11 cellular contexts compared by ENCODE assay signal in genomic region chr1:26237230-26237966, GRCh38. TPM values are rescaled to one million over a fixed set of nuclear protein-coding genes. Genes with fewer than 3 reads are reported as not detected.
DNase-seq lines count a peak whose midpoint lies in the region; ATAC-seq and TF ChIP-seq lines count a peak whose summit lies in the region.
"Had no signal": no experiment of that assay in that cellular context is flagged by ENCODE, and none has a peak within 500 bp of the region (broad histone marks: within the 10 kb centered on the region; RNA-seq: fewer than 3 reads in every experiment).

No MANE protein-coding gene starts in this region.

- H3K27ac Mint-ChIP-seq in CD4-positive, CD25-positive, alpha-beta regulatory T cell = peak overlapping the region in 1 of 3 donors; percentile 99
- no peak overlapping the region for H3K27ac Mint-ChIP-seq in T-helper 17 cell

- WGBS in stomach, 5 donors = 51 to 63% (median 56%) methylated on average over 6 of the region's 6 CpGs

- no peak for TF ChIP-seq EP300 in stomach (IDR thresholded peaks at IDR 0.05)

- H3K36me3 Mint-ChIP-seq in CD4-positive, CD25-positive, alpha-beta regulatory T cell = peaks cover 5% of the 10 kb centered on the region
- no peaks in the 10 kb centered on the region for H3K36me3 Mint-ChIP-seq in T-helper 17 cell (ENCODE audit: low read depth)

- H3K9me3 Mint-ChIP-seq in CD4-positive, CD25-positive, alpha-beta regulatory T cell = no peaks in the 10 kb centered on the region

- intact Hi-C loops in stomach (cut with DNase I; ENCODE audit: low total_unique reads) = no loop called here

- peak overlapping the region; percentile 24 for H3K4me3 ChIP-seq in CD4-positive, CD25-positive, alpha-beta regulatory T cell (ENCODE audit: low read depth, low read length)
- 0 out of 2 replicates have a peak overlapping the region, but pooled peaks have one; percentile 0 for H3K4me3 ChIP-seq in HAP-1
- H3K4me3 ChIP-seq in fibroblast of the aortic adventitia (ENCODE audit: low read depth, low read length) = no peak overlapping the region
- no peak overlapping the region for H3K4me3 ChIP-seq in stomach

- TF ChIP-seq POLR2A in stomach (IDR thresholded peaks at IDR 0.05) = no peak

- in situ Hi-C loops in HAP-1 (cut with MboI; ENCODE audit: low sequenced_read_pairs) = no loop called here

- TF ChIP-seq CTCF in fibroblast of the aortic adventitia (IDR thresholded peaks at IDR 0.05; ENCODE audit: insufficient read depth, low read length) (no peak), stomach (IDR thresholded peaks at IDR 0.05) (no peak)

- no peak overlapping the region for H3K27ac ChIP-seq in CD4-positive, CD25-positive, alpha-beta regulatory T cell (ENCODE audit: insufficient read depth, low read length, poor library complexity, severe bottlenecking)
- H3K27ac ChIP-seq in stomach = no peak overlapping the region

- no peaks in the 10 kb centered on the region for H3K9me3 ChIP-seq in CD4-positive, CD25-positive, alpha-beta regulatory T cell (ENCODE audit: control insufficient read depth in 2 of 2, low read length in 2 of 2)
- no peaks in the 10 kb centered on the region for H3K9me3 ChIP-seq in HAP-1
- no peaks in the 10 kb centered on the region for H3K9me3 ChIP-seq in T-helper 17 cell (ENCODE audit: control insufficient read depth, low read length, poor library complexity, severe bottlenecking)
- no peaks in the 10 kb centered on the region for H3K9me3 ChIP-seq in stomach

- no peaks in the 10 kb centered on the region for H3K36me3 ChIP-seq in CD4-positive, CD25-positive, alpha-beta regulatory T cell (ENCODE audit: control insufficient read depth, insufficient read depth, low read length)
- H3K36me3 ChIP-seq in HAP-1 (replicated peaks) (peaks cover 6% of the 10 kb centered on the region; the same call in 1 of the 2 replicates), stomach (peaks cover 0 to 6% (median 2%) of the 10 kb centered on the region in 4 donors)

- H3K4me1 Mint-ChIP-seq in CD4-positive, CD25-positive, alpha-beta regulatory T cell = peaks cover 25 to 48% (median 35%) of the 10 kb centered on the region in 4 donors
- peaks cover 31% of the 10 kb centered on the region for H3K4me1 Mint-ChIP-seq in T-helper 17 cell

- H3K27me3 Mint-ChIP-seq in CD4-positive, CD25-positive, alpha-beta regulatory T cell = peaks cover 5% of the 10 kb centered on the region
- H3K27me3 Mint-ChIP-seq in T-helper 17 cell = no peaks in the 10 kb centered on the region

- H3K4me1 ChIP-seq in CD4-positive, CD25-positive, alpha-beta regulatory T cell (ENCODE audit: control insufficient read depth, insufficient read depth, low read length, poor library complexity, severe bottlenecking) = peaks cover 14% of the 10 kb centered on the region
- H3K4me1 ChIP-seq in HAP-1 (peaks cover 51% of the 10 kb centered on the region), stomach (peaks cover 9 to 30% (median 14%) of the 10 kb centered on the region in 4 donors)

- H3K27me3 ChIP-seq in CD4-positive, CD25-positive, alpha-beta regulatory T cell (ENCODE audit: control insufficient read depth, insufficient read depth, low read length) = no peaks in the 10 kb centered on the region
- H3K27me3 ChIP-seq in HAP-1 (ENCODE audit: low read depth) = no peaks in the 10 kb centered on the region
- no peaks in the 10 kb centered on the region for H3K27me3 ChIP-seq in stomach

- ATAC-seq in CD4-positive, CD25-positive, alpha-beta regulatory T cell (ENCODE audit: low read depth in 2 of 2) = no peak
- ATAC-seq in T-helper 17 cell = no peak
- no peak for ATAC-seq in HG03442 (IDR thresholded peaks at IDR 0.05; ENCODE audit: unreplicated experiment)
- ATAC-seq in HG03196 (IDR thresholded peaks at IDR 0.05; ENCODE audit: unreplicated experiment) = no peak
- ATAC-seq in GM21360 (IDR thresholded peaks at IDR 0.05; ENCODE audit: unreplicated experiment) = no peak
- ATAC-seq: stimulated activated naive CD8-positive, alpha-beta T cell treated with anti-CD3 and anti-CD28 coated beads, Interleukin-15, Interleukin-2, amounts not matched to agents 100 U/mL and 50 U/mL, for 24 hours had no signal

- peak in 1 of 3 donors; percentile 45 for DNase-seq in CD4-positive, CD25-positive, alpha-beta regulatory T cell
- peak in 1 of 2 experiments; percentile 61 for DNase-seq in HAP-1 (ENCODE audit: low spot score in 2 of 2)
- DNase-seq in T-helper 17 cell = no peak
- peak; percentile 50 for DNase-seq in fibroblast of the aortic adventitia (ENCODE audit: low read depth)
- no peak for DNase-seq in stomach
- DNase-seq: NCI-H2029; stimulated activated naive CD8-positive, alpha-beta T cell treated with anti-CD3 and anti-CD28 coated beads, Interleukin-15, Interleukin-2, amounts not matched to agents 100 U/mL and 50 U/mL, for 24 hours had no signal

- peak overlapping the region; percentile 10 to 98 (median 58) for H3K4me3 Mint-ChIP-seq in CD4-positive, CD25-positive, alpha-beta regulatory T cell
- peak overlapping the region; percentile 33 for H3K4me3 Mint-ChIP-seq in T-helper 17 cell

RNA-seq across cellular contexts. Expression of gene CEP85, which starts 3.4 kb away (rescaled TPM):
- total RNA-seq in CD4-positive, CD25-positive, alpha-beta regulatory T cell = 18.0 TPM
- 1 to 10 TPM; 6.5 to 9.8 (median 7.7) TPM for polyA plus RNA-seq in CD4-positive, CD25-positive, alpha-beta regulatory T cell
- total RNA-seq in T-helper 17 cell (10 to 100 TPM; 12.5 to 14.3 TPM), fibroblast of the aortic adventitia (ENCODE audit: low replicate concordance) (5.6 and 12.9 TPM in 2 replicates), stomach (10 to 100 TPM in 3 of 5 donors, 1 to 10 TPM in 1, under 1 TPM in 1; 0.58 to 21.0 (median 10.3) TPM)
- polyA plus RNA-seq in stomach = 1 to 10 TPM; 2.1 to 5.3 (median 2.7) TPM

RNA-seq across cellular contexts. Expression of gene SH3BGRL3, which starts 42.5 kb away (rescaled TPM):
- 404 TPM for total RNA-seq in CD4-positive, CD25-positive, alpha-beta regulatory T cell
- 1,000 to 10,000 TPM; 1,085 to 1,853 (median 1,299) TPM for polyA plus RNA-seq in CD4-positive, CD25-positive, alpha-beta regulatory T cell
- 100 to 1,000 TPM; 361 to 435 TPM for total RNA-seq in T-helper 17 cell
- 18.1 and 114 TPM in 2 replicates for total RNA-seq in fibroblast of the aortic adventitia (ENCODE audit: low replicate concordance)
- total RNA-seq in stomach = 100 to 1,000 TPM in 1 of 5 donors, 10 to 100 TPM in 3, 1 to 10 TPM in 1; 7.2 to 102 (median 29.5) TPM
- polyA plus RNA-seq in stomach = 100 to 1,000 TPM; 142 to 267 (median 227) TPM

RNA-seq across cellular contexts. Expression of gene CATSPER4, which starts 47.0 kb away (rescaled TPM):
- not detected for total RNA-seq in CD4-positive, CD25-positive, alpha-beta regulatory T cell
- not detected for polyA plus RNA-seq in CD4-positive, CD25-positive, alpha-beta regulatory T cell
- not detected for total RNA-seq in T-helper 17 cell
- total RNA-seq in fibroblast of the aortic adventitia (ENCODE audit: low replicate concordance) = not detected in 2 replicates
- not detected for total RNA-seq in stomach
- not detected for polyA plus RNA-seq in stomach
- total RNA-seq: activated CD8-positive, alpha-beta memory T cell treated with anti-CD3 and anti-CD28 coated beads for 36 hours had no signal

Comparison
In these comparisons a context has a peak if more than half of its experiments do, and no peak if none do; other contexts are left out.
1. H3K4me3 ChIP-seq: peak in CD4-positive, CD25-positive, alpha-beta regulatory T cell (single experiment) and HAP-1 (single experiment); none in fibroblast of the aortic adventitia (single experiment) and stomach (0 of 4).